8 cellular contexts compared by ENCODE assay signal in the genomic region with DNA sequence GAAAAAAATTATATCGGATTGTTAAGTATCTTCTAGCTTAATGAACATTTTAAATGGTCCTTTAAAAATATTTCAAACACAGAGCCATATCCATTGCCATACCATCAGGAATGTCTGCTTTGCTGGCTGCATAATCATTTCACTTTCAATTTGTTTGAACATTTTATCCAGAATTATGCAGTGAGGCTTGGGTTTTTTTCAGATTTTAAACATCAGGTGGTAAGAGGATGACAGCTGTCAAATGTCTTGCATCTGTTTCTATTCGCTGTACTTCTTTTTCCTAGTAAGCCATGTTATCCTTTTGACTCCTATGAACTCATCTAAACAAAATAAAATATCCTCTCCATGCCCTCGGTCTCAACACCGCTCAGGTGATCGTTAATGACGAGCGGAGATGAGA. TPM values are rescaled to one million over a fixed set of nuclear protein-coding genes. Genes with fewer than 3 reads are reported as not detected.
A peak's percentile ranks its signal among the peaks of the same experiment; 100 is the strongest.
DNase-seq lines count a peak whose midpoint lies in the region; ATAC-seq and TF ChIP-seq lines count a peak whose summit lies in the region.

No MANE protein-coding gene starts in this region.

- intact Hi-C loops in ovary (cut with DNase I), result loop anchor here in 1 of 4 donors (5.0 kb wide), 1 partner anchor 183 kb away; a partner anchor contains a TSS

- H3K27ac ChIP-seq in endodermal cell (ENCODE audit: low read depth, low read length), result no peak overlapping the region
- peak overlapping the region; percentile 77 to 81 for H3K27ac ChIP-seq in ovary

- peaks cover 9% of the 10 kb centered on the region for H3K9me3 Mint-ChIP-seq in endodermal cell

- H3K27me3 Mint-ChIP-seq in endodermal cell (ENCODE audit: insufficient read depth), result peaks cover 29% of the 10 kb centered on the region

- no peak for DNase-seq in NB4 (ENCODE audit: low read depth)
- DNase-seq in endodermal cell, result no peak
- DNase-seq in ovary, result no peak
- no peak for DNase-seq in NCI-H524 (lab: John Stamatoyannopoulos, UW)
- no peak for DNase-seq in NCI-H345 treated with DMSO at 0.1 percent for 48 hours (lab: John Stamatoyannopoulos, UW; ENCODE audit: unreplicated experiment)
- no peak for DNase-seq in midbrain (lab: John Stamatoyannopoulos, UW)

- H3K4me3 ChIP-seq in NB4 (ENCODE audit: low read depth, low read length) (peak overlapping the region; percentile 87), endodermal cell (ENCODE audit: low read length) (peak overlapping the region; percentile 99), ovary (peak overlapping the region; percentile 80)

- H3K9ac ChIP-seq in ES-I3 (ENCODE audit: low read depth, low read length), result peak overlapping the region; percentile 93
- H3K9ac ChIP-seq in endodermal cell (ENCODE audit: extremely low read depth, low read length, poor library complexity, severe bottlenecking), result peak overlapping the region; percentile 85

- no peak for TF ChIP-seq EP300 in ovary (IDR thresholded peaks at IDR 0.05)

- TF ChIP-seq CTCF in NB4 (IDR thresholded peaks at IDR 0.05; ENCODE audit: low read depth, low read length) (no peak), endodermal cell (conservative IDR thresholded peaks at IDR 0.05) (no peak), ovary (IDR thresholded peaks at IDR 0.05) (no peak)

- H3K27ac Mint-ChIP-seq in endodermal cell, result peak overlapping the region; percentile 92

- H3K9me3 ChIP-seq in ES-I3 (ENCODE audit: control insufficient read depth, insufficient read depth, low read length), result no peaks in the 10 kb centered on the region
- no peaks in the 10 kb centered on the region for H3K9me3 ChIP-seq in endodermal cell (ENCODE audit: control insufficient read depth, low read length)
- H3K9me3 ChIP-seq in ovary, result no peaks in the 10 kb centered on the region

- peaks cover 7% of the 10 kb centered on the region for H3K36me3 Mint-ChIP-seq in endodermal cell (ENCODE audit: low read depth)

- H3K27me3 ChIP-seq in endodermal cell (ENCODE audit: control insufficient read depth, insufficient read depth, low read length, poor library complexity, severe bottlenecking) (no peaks in the 10 kb centered on the region), ovary (no peaks in the 10 kb centered on the region)

- H3K4me1 ChIP-seq in ES-I3 (ENCODE audit: insufficient read depth, low read length), result no peaks in the 10 kb centered on the region; the same call in 1 of the 2 replicates
- no peaks in the 10 kb centered on the region for H3K4me1 ChIP-seq in endodermal cell (ENCODE audit: control insufficient read depth, insufficient read depth, low read length)
- H3K4me1 ChIP-seq in ovary (ENCODE audit: insufficient read depth), result peaks cover 1% of the 10 kb centered on the region

- H3K36me3 ChIP-seq in ES-I3 (ENCODE audit: insufficient read depth, low read length), result no peaks in the 10 kb centered on the region
- peaks cover 5% of the 10 kb centered on the region for H3K36me3 ChIP-seq in endodermal cell (ENCODE audit: control insufficient read depth, insufficient read depth, low read length)
- no peaks in the 10 kb centered on the region for H3K36me3 ChIP-seq in ovary

- peaks cover 12% of the 10 kb centered on the region for H3K4me1 Mint-ChIP-seq in endodermal cell

- peak overlapping the region; percentile 83 for H3K4me3 Mint-ChIP-seq in endodermal cell

- ATAC-seq in GM18498 (IDR thresholded peaks at IDR 0.05; ENCODE audit: unreplicated experiment), result no peak

- 12 to 21% methylated on average over 6 to 7 of the region's 7 CpGs for WGBS in endodermal cell (ENCODE audit: insufficient coverage in 1 of 2, insufficient read length in 1 of 2), 2 experiments
- 2 to 6% (median 4%) methylated on average over 7 of the region's 7 CpGs for WGBS in ovary, 3 donors

- TF ChIP-seq POLR2A in NB4 (IDR thresholded peaks at IDR 0.05; ENCODE audit: extremely low read depth, insufficient read length), result no peak
- TF ChIP-seq POLR2A in ovary (IDR thresholded peaks at IDR 0.05), result no peak

RNA-seq across cellular contexts. Expression of a gene that starts 0.8 kb away (rescaled TPM):
- 10 to 100 TPM; 56.4 to 57.0 TPM for total RNA-seq in endodermal cell
- polyA plus RNA-seq in endodermal cell (2013, experiment 1 of 2), result 48.7 TPM
- 51.5 TPM for polyA plus RNA-seq in endodermal cell (2013, experiment 2 of 2)
- total RNA-seq in ovary, result 10 to 100 TPM; 27.4 to 54.1 (median 42.2) TPM
- 10 to 100 TPM; 27.5 to 44.8 TPM for polyA plus RNA-seq in ovary

RNA-seq across cellular contexts. Expression of a gene that starts 41.4 kb away (rescaled TPM):
- total RNA-seq in endodermal cell, result under 1 TPM in 1 of 2 donors, not detected in 1; 0.09 TPM
- polyA plus RNA-seq in endodermal cell (2013, experiment 1 of 2), result not detected
- not detected for polyA plus RNA-seq in endodermal cell (2013, experiment 2 of 2)
- under 1 TPM in 2 of 7 donors, not detected in 5; under 0.01 to 0.08 TPM for total RNA-seq in ovary
- under 1 TPM; 0.01 to 0.07 TPM for polyA plus RNA-seq in ovary
